In genomic region chr3:187130346-187131066, GRCh38 we compare ENCODE assay signal across 7 cellular contexts. TPM values are rescaled to one million over a fixed set of nuclear protein-coding genes. Genes with fewer than 3 reads are reported as not detected.
DNase-seq lines count a peak whose midpoint lies in the region; ATAC-seq and TF ChIP-seq lines count a peak whose summit lies in the region.

No MANE protein-coding gene starts in this region.

- H3K27ac ChIP-seq in fibroblast of lung (ENCODE audit: insufficient read depth, low read length) (no peak overlapping the region), smooth muscle cell (ENCODE audit: low read depth) (no peak overlapping the region)

- no peaks in the 10 kb centered on the region for H3F3A ChIP-seq in smooth muscle cell (ENCODE audit: low read depth)

- H3K27me3 ChIP-seq in fibroblast of lung (ENCODE audit: control insufficient read depth, insufficient read depth, low read length) = no peaks in the 10 kb centered on the region
- no peaks in the 10 kb centered on the region for H3K27me3 ChIP-seq in smooth muscle cell (ENCODE audit: low read depth)

- no peak overlapping the region for H2AFZ ChIP-seq in fibroblast of lung (ENCODE audit: low read length)
- H2AFZ ChIP-seq in smooth muscle cell (ENCODE audit: low read depth) = no peak overlapping the region

- no peaks in the 10 kb centered on the region for H3K36me3 ChIP-seq in fibroblast of lung (ENCODE audit: control insufficient read depth, insufficient read depth, low read length)
- H3K36me3 ChIP-seq in smooth muscle cell (ENCODE audit: low read depth) = no peaks in the 10 kb centered on the region

- peak; percentile 15 to 17 for DNase-seq in activated CD4-positive, alpha-beta T cell treated with anti-CD3 and anti-CD28 coated beads, Interleukin-2, amount 50 U/mL, for 4 hours
- DNase-seq in fibroblast of lung (ENCODE audit: low read depth in 2 of 2) (peak; percentile 68 to 75), smooth muscle cell (lab: John Stamatoyannopoulos, UW; ENCODE audit: unreplicated experiment) (no peak), GOT3 (lab: John Stamatoyannopoulos, UW) (no peak)
- DNase-seq in stimulated activated CD4-positive, alpha-beta T cell treated with anti-CD3 and anti-CD28 coated beads, Interleukin-1b, Interleukin-23, amount 100 ng/mL, for 48 hours = peak; percentile 53

- no peaks in the 10 kb centered on the region for H4K20me1 ChIP-seq in fibroblast of lung (ENCODE audit: control insufficient read depth, extremely low read depth, insufficient read depth, low read length)
- H4K20me1 ChIP-seq in smooth muscle cell (ENCODE audit: low read depth) = no peaks in the 10 kb centered on the region

- no peaks in the 10 kb centered on the region for H3K79me2 ChIP-seq in fibroblast of lung (ENCODE audit: control insufficient read depth, insufficient read depth, low read length)
- H3K79me2 ChIP-seq in smooth muscle cell (ENCODE audit: low read depth) = no peaks in the 10 kb centered on the region

- WGBS in smooth muscle cell (ENCODE audit: low lambda C conversion rate) = 97% methylated on average over 5 of the region's 5 CpGs

- peak; percentile 87 for ATAC-seq in GM19372 (IDR thresholded peaks at IDR 0.05; ENCODE audit: low read depth, unreplicated experiment)
- peak; percentile 95 for ATAC-seq in HG03342 (IDR thresholded peaks at IDR 0.05; ENCODE audit: unreplicated experiment)

- no peaks in the 10 kb centered on the region for H3K9me3 ChIP-seq in fibroblast of lung (ENCODE audit: control insufficient read depth, insufficient read depth, low read depth, low read length)
- no peaks in the 10 kb centered on the region for H3K9me3 ChIP-seq in smooth muscle cell (replicated peaks; ENCODE audit: low read depth)

- no peak for TF ChIP-seq CTCF in fibroblast of lung (conservative IDR thresholded peaks at IDR 0.05 in 1 of 2, IDR thresholded peaks at IDR 0.05 in 1 of 2; ENCODE audit: low read depth in 1 of 2, low read length in 2 of 2)
- TF ChIP-seq CTCF in smooth muscle cell (IDR thresholded peaks at IDR 0.05; ENCODE audit: borderline replicate concordance, insufficient read depth, poor library complexity, severe bottlenecking) = no peak

- H3K4me3 ChIP-seq in fibroblast of lung (replicated peaks in 1 of 4; ENCODE audit: control extremely low read depth in 1 of 4, insufficient read depth in 1 of 4, low read depth in 3 of 4, low read length in 4 of 4) (no peak overlapping the region), smooth muscle cell (no peak overlapping the region)

- H3K4me2 ChIP-seq in fibroblast of lung (ENCODE audit: extremely low read depth, insufficient read depth, low read length) (no peak overlapping the region), smooth muscle cell (no peak overlapping the region)

- H3K4me1 ChIP-seq in fibroblast of lung (ENCODE audit: control insufficient read depth, extremely low read depth, insufficient read depth, low read length) = no peaks in the 10 kb centered on the region
- H3K4me1 ChIP-seq in smooth muscle cell (ENCODE audit: low read depth) = no peaks in the 10 kb centered on the region

- H3K9ac ChIP-seq in fibroblast of lung (ENCODE audit: insufficient read depth, low read length) = no peak overlapping the region
- no peak overlapping the region for H3K9ac ChIP-seq in smooth muscle cell (ENCODE audit: low read depth)

RNA-seq across cellular contexts. Expression of gene RPL39L, which starts 8.8 kb away (rescaled TPM):
- total RNA-seq in fibroblast of lung (17.5 and 26.6 TPM in 2 replicates), smooth muscle cell (31.6 and 44.2 TPM in 2 replicates)
- polyA plus RNA-seq in fibroblast of lung (8.4 and 16.8 TPM in 2 replicates), smooth muscle cell (35.1 and 40.3 TPM in 2 replicates)
- 17.7 and 39.0 TPM in 2 replicates for polyA plus RNA-seq in fibroblast of lung (2012)
- polyA minus RNA-seq in fibroblast of lung (ENCODE audit: low replicate concordance) = 1.4 and 5.9 TPM in 2 replicates

Comparison
In these comparisons a context has a peak if more than half of its experiments do, and no peak if none do; other contexts are left out.
1. DNase-seq: peak in activated CD4-positive, alpha-beta T cell treated with anti-CD3 and anti-CD28 coated beads, Interleukin-2, amount 50 U/mL, for 4 hours (2 of 2), fibroblast of lung (2 of 2) and stimulated activated CD4-positive, alpha-beta T cell treated with anti-CD3 and anti-CD28 coated beads, Interleukin-1b, Interleukin-23, amount 100 ng/mL, for 48 hours (single experiment); none in smooth muscle cell (single experiment) and GOT3 (single experiment).